In genomic region chr6:28135393-28135792, GRCh38 we compare ENCODE assay signal across 1 cellular context.
TF ChIP-seq lines count a peak whose summit lies in the region.

No MANE protein-coding gene starts in this region.

TF ChIP-seq in endothelial cell of umbilical vein, 7 proteins besides CTCF, POLR2A, EP300 and RAD21:
- TF ChIP-seq POLR2AphosphoS5 (IDR thresholded peaks at IDR 0.05; ENCODE audit: insufficient read depth, low read depth, low read length) (no peak), MYC (IDR thresholded peaks at IDR 0.05; ENCODE audit: low read depth, low read length) (no peak), JUN (IDR thresholded peaks at IDR 0.05; ENCODE audit: borderline replicate concordance, insufficient read depth, insufficient read length, low read depth) (no peak), GATA2 (IDR thresholded peaks at IDR 0.05; ENCODE audit: insufficient read depth, insufficient read length, low read depth, low read length) (no peak), FOS (IDR thresholded peaks at IDR 0.05; ENCODE audit: borderline replicate concordance, insufficient read depth, low read length) (no peak), EZH2 (IDR thresholded peaks at IDR 0.05; ENCODE audit: borderline replicate concordance, low read depth, low read length, severe bottlenecking) (no peak)
- TF ChIP-seq, protein P1, sequence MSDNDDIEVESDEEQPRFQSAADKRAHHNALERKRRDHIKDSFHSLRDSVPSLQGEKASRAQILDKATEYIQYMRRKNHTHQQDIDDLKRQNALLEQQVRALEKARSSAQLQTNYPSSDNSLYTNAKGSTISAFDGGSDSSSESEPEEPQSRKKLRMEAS (IDR thresholded peaks at IDR 0.05; ENCODE audit: insufficient read depth, insufficient read length) = no peak
TF ChIP-seq in endothelial cell of umbilical vein: peak in this region for 0.
